ENCODE assay signal across 21 cellular contexts in genomic region chrX:95071621-95072020, GRCh38.
"Had no signal": no experiment of that assay in that cellular context is flagged by ENCODE, and none has a peak within 500 bp of the region (broad histone marks: within the 10 kb centered on the region; RNA-seq: fewer than 3 reads in every experiment).

No MANE protein-coding gene starts in this region.

- H3K9me3 ChIP-seq: gastroesophageal sphincter, left ventricle myocardium inferior, transverse colon, vagina had no signal

- H3K36me3 ChIP-seq: gastroesophageal sphincter, left ventricle myocardium inferior, transverse colon, vagina had no signal

- ATAC-seq: effector memory CD8-positive, alpha-beta T cell; gastroesophageal sphincter; natural killer cell had no signal

- H3K4me1 ChIP-seq: gastroesophageal sphincter, left ventricle myocardium inferior, transverse colon, vagina had no signal

- H3K4me3 ChIP-seq: gastroesophageal sphincter, left ventricle myocardium inferior, transverse colon, vagina had no signal

- H3K27me3 ChIP-seq: gastroesophageal sphincter, transverse colon, vagina had no signal

- H3K27ac ChIP-seq: gastroesophageal sphincter, left ventricle myocardium inferior, transverse colon, vagina had no signal

- DNase-seq: activated CD4-positive, alpha-beta T cell treated with anti-CD3 and anti-CD28 coated beads, Interleukin-2, amount 50 U/mL, for 4 hours; activated CD4-positive, CD25-positive, alpha-beta regulatory T cell treated with anti-CD3 and anti-CD28 coated beads, Interleukin-2, amount 50 U/mL, for 72 hours; activated naive CD4-positive, alpha-beta T cell treated with Interleukin-2 at 50 U/mL for 16 hours; activated T-cell treated with anti-CD3 and anti-CD28 coated beads for 4 hours; aorta; dermis blood vessel endothelial cell; effector memory CD8-positive, alpha-beta T cell; erythroblast; left ventricle myocardium inferior; mesenchymal stem cell; natural killer cell; posterior cingulate gyrus; retina; stimulated activated CD4-positive, alpha-beta T cell treated with anti-CD3 and anti-CD28 coated beads, Interleukin-12 subunit alpha, Interleukin-12 subunit beta, amount 100 ng/mL, for 4 hours; stimulated activated CD4-positive, alpha-beta T cell treated with anti-CD3 and anti-CD28 coated beads, Interleukin-2, amount 100 ng/mL, for 24 hours; stimulated activated naive CD4-positive, alpha-beta T cell treated with Interleukin-2 at 50 U/mL for 16 hours; substantia nigra; T-helper 9 cell; transverse colon had no signal
